In genomic region chr15:69090197-69090948, GRCh38 we compare ENCODE assay signal across 16 cellular contexts.
A peak's percentile ranks its signal among the peaks of the same experiment; 100 is the strongest.
DNase-seq lines count a peak whose midpoint lies in the region; TF ChIP-seq lines count a peak whose summit lies in the region.
"Had no signal": no experiment of that assay in that cellular context is flagged by ENCODE, and none has a peak within 500 bp of the region (broad histone marks: within the 10 kb centered on the region; RNA-seq: fewer than 3 reads in every experiment).

No MANE protein-coding gene starts in this region.

- H3K4me1 ChIP-seq in mesenchymal stem cell (ENCODE audit: control insufficient read depth, insufficient read depth, low read depth, low read length), result peaks cover 12% of the 10 kb centered on the region
- H3K4me1 ChIP-seq in CD4-positive, alpha-beta memory T cell (ENCODE audit: insufficient read depth, low read length), result no peaks in the 10 kb centered on the region

- no peak overlapping the region for H3K4me3 Mint-ChIP-seq in CD4-positive, alpha-beta memory T cell
- H3K4me3 Mint-ChIP-seq: activated T-helper 17 cell treated with anti-CD3 and anti-CD28 coated beads, Interleukin-2, amount 50 U/mL, for 72 hours had no signal

- H2AK5ac ChIP-seq in mesenchymal stem cell (ENCODE audit: low read length, severe bottlenecking), result no peak overlapping the region

- H3K9me3 Mint-ChIP-seq in CD4-positive, alpha-beta memory T cell, result no peaks in the 10 kb centered on the region
- H3K9me3 Mint-ChIP-seq: activated T-helper 17 cell treated with anti-CD3 and anti-CD28 coated beads, Interleukin-2, amount 50 U/mL, for 72 hours; IgD-negative memory B cell had no signal

- no peak overlapping the region for H3K4me2 ChIP-seq in mesenchymal stem cell (ENCODE audit: low read length, poor library complexity, severe bottlenecking)

- POLR2A ChIA-PET in CD4-positive, alpha-beta memory T cell (lab: Charles Lee; ENCODE audit: partially characterized antibody), result no interaction called here

- H3K36me3 ChIP-seq in mesenchymal stem cell (ENCODE audit: control insufficient read depth in 1 of 2, insufficient read depth in 2 of 2, low read depth in 1 of 2, low read length in 2 of 2), result no peaks in the 10 kb centered on the region
- H3K36me3 ChIP-seq in CD4-positive, alpha-beta memory T cell (ENCODE audit: insufficient read depth, low read length), result no peaks in the 10 kb centered on the region
- H3K36me3 ChIP-seq: esophagus squamous epithelium, ovary had no signal

- intact Hi-C loops in CD4-positive, alpha-beta memory T cell (cut with micrococcal nuclease), result no loop called here

- H3K23ac ChIP-seq in mesenchymal stem cell (ENCODE audit: low read length in 2 of 2), result peak overlapping the region in 1 of 2 experiments; percentile 54

- no peaks in the 10 kb centered on the region for H3K36me3 Mint-ChIP-seq in CD4-positive, alpha-beta memory T cell

- WGBS in mesenchymal stem cell, result 58% methylated on average over 5 of the region's 5 CpGs

- H3K27ac Mint-ChIP-seq in CD4-positive, alpha-beta memory T cell, result no peak overlapping the region
- H3K27ac Mint-ChIP-seq: activated T-helper 17 cell treated with anti-CD3 and anti-CD28 coated beads, Interleukin-2, amount 50 U/mL, for 72 hours; IgD-negative memory B cell had no signal

- H2BK12ac ChIP-seq in mesenchymal stem cell (ENCODE audit: low read length in 2 of 2), result no peak overlapping the region

- no peak overlapping the region for H3K18ac ChIP-seq in mesenchymal stem cell (ENCODE audit: low read depth in 1 of 2, low read length in 2 of 2)

- no peak overlapping the region for H2BK120ac ChIP-seq in mesenchymal stem cell (ENCODE audit: low read depth, low read length)

- H3K27me3 ChIP-seq in mesenchymal stem cell (ENCODE audit: control insufficient read depth in 1 of 2, insufficient read depth in 1 of 2, low read length in 2 of 2), result peaks cover 23 to 45% of the 10 kb centered on the region in 2 experiments
- H3K27me3 ChIP-seq in CD4-positive, alpha-beta memory T cell (ENCODE audit: insufficient read depth, low read length), result no peaks in the 10 kb centered on the region
- H3K27me3 ChIP-seq: esophagus squamous epithelium, ovary had no signal

- H3K4me1 Mint-ChIP-seq in CD4-positive, alpha-beta memory T cell, result no peaks in the 10 kb centered on the region
- H3K4me1 Mint-ChIP-seq: activated T-helper 17 cell treated with anti-CD3 and anti-CD28 coated beads, Interleukin-2, amount 50 U/mL, for 72 hours had no signal

- no peak overlapping the region for H3K9ac ChIP-seq in mesenchymal stem cell (ENCODE audit: low read length)

- H2BK5ac ChIP-seq in mesenchymal stem cell (ENCODE audit: low read depth, low read length, poor library complexity, severe bottlenecking), result no peak overlapping the region

- no peaks in the 10 kb centered on the region for H3K79me1 ChIP-seq in mesenchymal stem cell (replicated peaks; ENCODE audit: low read length, poor library complexity, severe bottlenecking)

- H3K4ac ChIP-seq in mesenchymal stem cell (ENCODE audit: low read depth in 1 of 2, low read length in 2 of 2), result no peak overlapping the region

- no peaks in the 10 kb centered on the region for H3K9me3 ChIP-seq in mesenchymal stem cell (ENCODE audit: control insufficient read depth, low read length)
- no peaks in the 10 kb centered on the region for H3K9me3 ChIP-seq in CD4-positive, alpha-beta memory T cell (ENCODE audit: control insufficient read depth in 1 of 2, low read length in 2 of 2)
- H3K9me3 ChIP-seq: esophagus squamous epithelium, ovary had no signal

- no peak overlapping the region for H2BK15ac ChIP-seq in mesenchymal stem cell (ENCODE audit: low read depth, poor library complexity, severe bottlenecking)

- DNase-seq in HCEC 1CT, result peak; percentile 3
- DNase-seq in NCI-H2227 treated with DMSO at 0.1 percent for 48 hours (lab: John Stamatoyannopoulos, UW), result peak; percentile 10
- peak; percentile 78 for DNase-seq in choroid plexus epithelial cell (ENCODE audit: low read depth)
- peak; percentile 59 for DNase-seq in mesenchymal stem cell
- no peak for DNase-seq in activated naive CD4-positive, alpha-beta T cell (lab: John Stamatoyannopoulos, UW)
- no peak for DNase-seq in activated CD4-positive, alpha-beta T cell treated with anti-CD3 and anti-CD28 coated beads, Interleukin-2, amount 50 U/mL, for 1 hour
- no peak for DNase-seq in globus pallidus (ENCODE audit: low spot score)
- DNase-seq in CD4-positive, alpha-beta memory T cell, result no peak
- DNase-seq: activated CD4-positive, alpha-beta T cell treated with anti-CD3 and anti-CD28 coated beads for 4 hours; esophagus squamous epithelium; NCI-H526 treated with DMSO at 0.1 percent for 48 hours; ovary; stimulated activated CD4-positive, alpha-beta T cell treated with anti-CD3 and anti-CD28 coated beads, Interleukin-2, amount 100 ng/mL, for 24 hours; stimulated activated naive CD8-positive, alpha-beta T cell treated with anti-CD3 and anti-CD28 coated beads, Interleukin-15, Interleukin-2, amounts not matched to agents 100 U/mL and 50 U/mL, for 24 hours had no signal

- no peak for TF ChIP-seq CTCF in choroid plexus epithelial cell (conservative IDR thresholded peaks at IDR 0.05; ENCODE audit: low read depth, low read length)

- no peak overlapping the region for H4K8ac ChIP-seq in mesenchymal stem cell (ENCODE audit: low read length)

- CTCF ChIA-PET in CD4-positive, alpha-beta memory T cell (lab: Charles Lee; ENCODE audit: partially characterized antibody), result no interaction called here

- no peak overlapping the region for H2AFZ ChIP-seq in mesenchymal stem cell (ENCODE audit: low read depth, low read length)

- no peak overlapping the region for H3K4me3 ChIP-seq in choroid plexus epithelial cell (ENCODE audit: low read depth, low read length)
- H3K4me3 ChIP-seq in mesenchymal stem cell (ENCODE audit: insufficient read depth in 1 of 2, low read depth in 1 of 2, low read length in 2 of 2), result no peak overlapping the region
- no peak overlapping the region for H3K4me3 ChIP-seq in CD4-positive, alpha-beta memory T cell (ENCODE audit: low read length in 2 of 2)
- H3K4me3 ChIP-seq: esophagus squamous epithelium, ovary had no signal

- H3K27me3 Mint-ChIP-seq in CD4-positive, alpha-beta memory T cell, result peaks cover 11 to 21% of the 10 kb centered on the region in 2 donors

- no peak overlapping the region for H4K91ac ChIP-seq in mesenchymal stem cell (ENCODE audit: low read length)

- H3K14ac ChIP-seq in mesenchymal stem cell (ENCODE audit: low read length in 2 of 2), result no peak overlapping the region

- H3K27ac ChIP-seq in mesenchymal stem cell (ENCODE audit: low read length, poor library complexity, severe bottlenecking), result no peak overlapping the region
- no peak overlapping the region for H3K27ac ChIP-seq in CD4-positive, alpha-beta memory T cell (ENCODE audit: low read depth, low read length)
- H3K27ac ChIP-seq: ovary had no signal

Comparison
In these comparisons a context has a peak if more than half of its experiments do, and no peak if none do; other contexts are left out.
1. DNase-seq: peak in HCEC 1CT (single experiment), NCI-H2227 treated with DMSO at 0.1 percent for 48 hours (single experiment), choroid plexus epithelial cell (single experiment) and mesenchymal stem cell (single experiment); none in activated naive CD4-positive, alpha-beta T cell (0 of 4), activated CD4-positive, alpha-beta T cell treated with anti-CD3 and anti-CD28 coated beads, Interleukin-2, amount 50 U/mL, for 1 hour (single experiment), globus pallidus (single experiment) and CD4-positive, alpha-beta memory T cell (0 of 5).